In genomic region chr3:45596290-45596791, GRCh38 we compare ENCODE assay signal across 9 cellular contexts. TPM values are rescaled to one million over a fixed set of nuclear protein-coding genes. Genes with fewer than 3 reads are reported as not detected.
DNase-seq lines count a peak whose midpoint lies in the region; ATAC-seq and TF ChIP-seq lines count a peak whose summit lies in the region.
"Had no signal": no experiment of that assay in that cellular context is flagged by ENCODE, and none has a peak within 500 bp of the region (broad histone marks: within the 10 kb centered on the region; RNA-seq: fewer than 3 reads in every experiment).

No MANE protein-coding gene starts in this region.

- CTCF ChIA-PET in AG04450 (lab: Charles Lee), result interaction anchor here (0.9 kb wide), 1 partner anchor 64 kb away, joined by 3 read pairs; no protein-coding TSS in a partner anchor
- CTCF ChIA-PET in activated B cell treated with CpG ODN at 0.5 μM for 24 hours (lab: Charles Lee), result interaction anchor here (1.8 to 4.6 kb wide), 4 partner anchors 9 to 65 kb away, joined by 3 to 28 read pairs (median 15); no protein-coding TSS in a partner anchor

- ATAC-seq in GM18873 (IDR thresholded peaks at IDR 0.05; ENCODE audit: low FRiP score, unreplicated experiment), result peak; percentile 48
- ATAC-seq in HG03108 (IDR thresholded peaks at IDR 0.05; ENCODE audit: unreplicated experiment), result peak; percentile 43
- ATAC-seq in activated B cell treated with CpG ODN at 0.5 μM for 24 hours (ENCODE audit: low read depth), result peak; percentile 65
- ATAC-seq in left lung, result no peak

- peaks cover 0 to 13% of the 10 kb centered on the region in 2 donors for H3K36me3 ChIP-seq in left lung
- H3K36me3 ChIP-seq: neutrophil had no signal

- POLR2A ChIA-PET in AG04450 (lab: Yijun Ruan, JAX) (interaction anchor here (0.6 to 0.7 kb wide), 2 partner anchors 134 to 559 kb away, joined by 7 read pairs; no protein-coding TSS in a partner anchor), activated B cell treated with CpG ODN at 0.5 μM for 24 hours (lab: Charles Lee) (interaction anchor here (0.6 to 3.5 kb wide), 10 partner anchors 11 to 971 kb away, joined by 3 to 26 read pairs (median 6); partner anchors contain the start of gene SACM1L)

- peaks cover 21% of the 10 kb centered on the region for H3K36me3 Mint-ChIP-seq in activated B cell treated with CpG ODN at 0.5 μM for 24 hours (ENCODE audit: low read depth)

- peaks cover 82% of the 10 kb centered on the region for H3K4me1 Mint-ChIP-seq in activated B cell treated with CpG ODN at 0.5 μM for 24 hours

- peaks cover 35 to 85% of the 10 kb centered on the region in 2 donors for H3K4me1 ChIP-seq in left lung

- H3K27ac ChIP-seq in AG04450 (ENCODE audit: low read depth, low read length) (peak overlapping the region; percentile 11), left lung (peak overlapping the region; percentile 66 to 68)
- H3K27ac ChIP-seq: neutrophil had no signal

- peak overlapping the region; percentile 92 for H3K27ac Mint-ChIP-seq in activated B cell treated with CpG ODN at 0.5 μM for 24 hours

- peak overlapping the region; percentile 72 for H3K4me3 ChIP-seq in AG04450 (ENCODE audit: low read depth, low read length)
- peak overlapping the region; percentile 72 to 73 for H3K4me3 ChIP-seq in left lung

- TF ChIP-seq CTCF in AG04450 (IDR thresholded peaks at IDR 0.05; ENCODE audit: low read depth, low read length) (no peak), activated B cell treated with CpG ODN at 0.5 μM for 24 hours (IDR thresholded peaks at IDR 0.05) (no peak), left lung (IDR thresholded peaks at IDR 0.05) (no peak)

- no peak for DNase-seq in AG04450 (ENCODE audit: low read depth, low spot score)
- peak; percentile 59 for DNase-seq in activated B cell treated with CpG ODN at 0.5 μM for 24 hours
- DNase-seq in left lung, result no peak
- DNase-seq in cerebellum (ENCODE audit: low spot score), result no peak
- no peak for DNase-seq in activated gamma-delta T cell treated with Interleukin-2 at 50 U/mL for 16 hours
- no peak for DNase-seq in mesenteric fat pad (ENCODE audit: low spot score)

- H3K4me3 Mint-ChIP-seq in activated B cell treated with CpG ODN at 0.5 μM for 24 hours, result peak overlapping the region; percentile 83

- H3K9me3 Mint-ChIP-seq in activated B cell treated with CpG ODN at 0.5 μM for 24 hours, result no peaks in the 10 kb centered on the region

- peaks cover 4% of the 10 kb centered on the region; the same call in 1 of the 2 replicates for H3K9me3 ChIP-seq in AG04450 (ENCODE audit: control insufficient read depth, insufficient read depth, low read length)
- no peaks in the 10 kb centered on the region for H3K9me3 ChIP-seq in left lung
- H3K9me3 ChIP-seq: neutrophil had no signal

- intact Hi-C loops in activated B cell treated with CpG ODN at 0.5 μM for 24 hours (cut with micrococcal nuclease), result loop anchor here (1.0 to 10.0 kb wide), 8 partner anchors 16 to 584 kb away; partner anchors contain the start of genes FYCO1 and SACM1L
- intact Hi-C loops in left lung (cut with DNase I), result loop anchor here in 1 of 2 donors (10.0 kb wide), 1 partner anchor 58 kb away; no protein-coding TSS in a partner anchor

- H3K27me3 Mint-ChIP-seq in activated B cell treated with CpG ODN at 0.5 μM for 24 hours, result no peaks in the 10 kb centered on the region

- no peaks in the 10 kb centered on the region for H3K27me3 ChIP-seq in AG04450 (ENCODE audit: control insufficient read depth, insufficient read depth, low read length)
- H3K27me3 ChIP-seq in left lung, result no peaks in the 10 kb centered on the region
- H3K27me3 ChIP-seq: neutrophil had no signal

RNA-seq across cellular contexts. Expression of gene LIMD1, which starts 1.8 kb away (rescaled TPM):
- 20.7 and 24.3 TPM in 2 replicates for polyA plus RNA-seq in AG04450 (2011; rRNA removed)
- polyA minus RNA-seq in AG04450 (2011; rRNA and poly(A)+ RNA removed), result 62.8 and 81.7 TPM in 2 replicates
- total RNA-seq in activated B cell treated with CpG ODN at 0.5 μM for 24 hours, result 62.8 and 82.0 TPM in 2 replicates
- 100 to 1,000 TPM in 1 of 2 donors, 10 to 100 TPM in 1; 68.0 to 104 TPM for total RNA-seq in left lung
- total RNA-seq in cerebellum, result 11.6 TPM
- 26.5 TPM for total RNA-seq in mesenteric fat pad
